Comparison of ENCODE assay signal across 26 cellular contexts in the genomic region with DNA sequence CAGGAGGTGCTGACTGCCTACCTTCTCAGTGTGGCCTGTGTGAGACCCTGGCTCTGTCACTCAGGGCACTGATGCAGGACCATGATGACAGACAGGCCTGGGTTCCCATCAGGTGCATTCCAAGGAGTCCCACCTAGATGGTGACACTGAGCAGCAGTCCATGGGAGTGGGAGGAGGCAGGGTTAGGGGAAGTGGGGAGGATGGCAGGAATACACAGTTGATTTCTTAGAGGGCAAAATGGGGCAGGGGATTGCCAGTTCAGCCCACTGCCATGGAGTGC.
"Had no signal": no experiment of that assay in that cellular context is flagged by ENCODE, and none has a peak within 500 bp of the region (broad histone marks: within the 10 kb centered on the region; RNA-seq: fewer than 3 reads in every experiment).

No MANE protein-coding gene starts in this region.

- DNase-seq: activated CD4-positive, alpha-beta T cell treated with anti-CD3 and anti-CD28 coated beads for 1 hour; activated CD4-positive, alpha-beta T cell treated with anti-CD3 and anti-CD28 coated beads, Interleukin-2, amount 50 U/mL, for 1 hour; activated CD8-positive, alpha-beta T cell treated with anti-CD3 and anti-CD28 coated beads, Interleukin-2, amount 10 ng/mL, durations not matched to agents 7 days and 5 days; activated effector memory CD4-positive, alpha-beta T cell treated with Interleukin-2 at 50 U/mL for 16 hours; activated naive CD4-positive, alpha-beta T cell treated with Interleukin-2 at 50 U/mL for 16 hours; activated T-cell treated with anti-CD3 and anti-CD28 coated beads for 4 hours; aorta; cortex of kidney; endodermal cell; islet precursor cell; left cardiac atrium; mammary epithelial cell; naive B cell; spleen; stimulated activated naive CD4-positive, alpha-beta T cell; T-helper 2 cell; testis; uterus had no signal

- H3K4me3 Mint-ChIP-seq: activated CD8-positive, alpha-beta T cell treated with anti-CD3 and anti-CD28 coated beads, Interleukin-2, amount 10 ng/mL, durations not matched to agents 7 days and 5 days; activated naive CD8-positive, alpha-beta T cell; brain; endodermal cell; naive B cell; type B pancreatic cell; WTC11 had no signal

- H3K9me3 ChIP-seq: spleen, testis, uterus had no signal

- H3K27ac Mint-ChIP-seq: activated CD8-positive, alpha-beta T cell treated with anti-CD3 and anti-CD28 coated beads, Interleukin-2, amount 10 ng/mL, durations not matched to agents 7 days and 5 days; activated naive CD8-positive, alpha-beta T cell; endodermal cell; type B pancreatic cell; WTC11 had no signal

- H3K9me3 Mint-ChIP-seq: brain, endodermal cell, naive B cell, type B pancreatic cell, WTC11 had no signal

- H3K27ac ChIP-seq: cardiac muscle cell, spleen, testis, uterus had no signal

- H3K36me3 ChIP-seq: cardiac muscle cell, spleen, uterus had no signal

- H3K4me3 ChIP-seq: cardiac muscle cell, spleen, testis, uterus had no signal

- H3K27me3 Mint-ChIP-seq: activated naive CD8-positive, alpha-beta T cell had no signal

- ATAC-seq: activated CD8-positive, alpha-beta T cell treated with anti-CD3 and anti-CD28 coated beads, Interleukin-2, amount 10 ng/mL, durations not matched to agents 7 days and 5 days; esophagus mucosa; left cardiac atrium; right cardiac atrium; SK-N-SH treated with all-trans-retinoic acid at 6 μM for 48 hours; WTC11 had no signal

- H3K27me3 ChIP-seq: cardiac muscle cell, spleen, testis, uterus had no signal

- H3K4me1 ChIP-seq: testis, uterus had no signal

- H3K36me3 Mint-ChIP-seq: activated naive CD8-positive, alpha-beta T cell; brain; naive B cell; WTC11 had no signal
